Comparison of ENCODE assay signal across 2 cellular contexts in genomic region chr6:148343028-148343374, GRCh38.
TF ChIP-seq lines count a peak whose summit lies in the region.

No MANE protein-coding gene starts in this region.

TF ChIP-seq in SK-N-SH, 30 proteins besides CTCF, POLR2A, EP300 and RAD21 (continued from another document):
- TF ChIP-seq TEAD4 (IDR thresholded peaks at IDR 0.05; ENCODE audit: borderline replicate concordance, insufficient read depth) (no peak), RFX5 (IDR thresholded peaks at IDR 0.05; ENCODE audit: low read length) (no peak), YY1 (IDR thresholded peaks at IDR 0.05; ENCODE audit: low read depth) (no peak), MAX (IDR thresholded peaks at IDR 0.05; ENCODE audit: low read depth) (no peak), FOXM1 (IDR thresholded peaks at IDR 0.05; ENCODE audit: low read depth) (no peak)

TF ChIP-seq in SK-N-SH treated with all-trans-retinoic acid at 6 μM for 48 hours, 23 proteins besides CTCF, POLR2A, EP300 and RAD21 (continued from another document):
- TF ChIP-seq POU6F1 (CRISPR knock-in tag; IDR thresholded peaks at IDR 0.05; ENCODE audit: borderline replicate concordance, low read depth) (no peak), OSR1 (CRISPR knock-in tag; IDR thresholded peaks at IDR 0.05) (no peak), ZNF70 (CRISPR knock-in tag; IDR thresholded peaks at IDR 0.05) (no peak), CSRNP3 (CRISPR knock-in tag; IDR thresholded peaks at IDR 0.05) (no peak), ESRRG (CRISPR knock-in tag; IDR thresholded peaks at IDR 0.05) (no peak), ZC3H10 (CRISPR knock-in tag; IDR thresholded peaks at IDR 0.05) (no peak), PATZ1 (CRISPR knock-in tag; IDR thresholded peaks at IDR 0.05; ENCODE audit: borderline replicate concordance) (no peak)
